In genomic region chr17:35816723-35817122, GRCh38 we compare ENCODE assay signal across 27 cellular contexts. TPM values are rescaled to one million over a fixed set of nuclear protein-coding genes. Genes with fewer than 3 reads are reported as not detected.
"Had no signal": no experiment of that assay in that cellular context is flagged by ENCODE, and none has a peak within 500 bp of the region (broad histone marks: within the 10 kb centered on the region; RNA-seq: fewer than 3 reads in every experiment).

No MANE protein-coding gene starts in this region.

- DNase-seq: activated CD8-positive, alpha-beta memory T cell treated with anti-CD3 and anti-CD28 coated beads for 24 hours; activated CD8-positive, alpha-beta memory T cell treated with anti-CD3 and anti-CD28 coated beads, Interleukin-2, amount 50 U/mL, for 4 hours; activated naive CD4-positive, alpha-beta T cell; activated T-cell treated with anti-CD3 and anti-CD28 coated beads, Interleukin-2, amount 50 U/mL, for 24 hours; amniotic stem cell; effector memory CD8-positive, alpha-beta T cell; gastrocnemius medialis; islet precursor cell; left colon; naive thymus-derived CD8-positive, alpha-beta T cell; ovary; stimulated activated CD4-positive, alpha-beta T cell treated with anti-CD3 and anti-CD28 coated beads, Interleukin-2, amount 100 ng/mL, for 48 hours; stimulated activated CD8-positive, alpha-beta memory T cell treated with anti-CD3 and anti-CD28 coated beads, Interleukin-4, amount 100 ng/mL, for 48 hours; stimulated activated naive CD4-positive, alpha-beta T cell; T-helper 1 cell; testis had no signal

- H3K4me3 ChIP-seq: breast epithelium, gastrocnemius medialis, lung, ovary, prostate gland, testis, upper lobe of left lung had no signal

- H3K36me3 ChIP-seq: breast epithelium, ovary, prostate gland had no signal

- H3K27me3 ChIP-seq: breast epithelium, gastrocnemius medialis, neutrophil, testis, upper lobe of left lung had no signal

- ATAC-seq: effector memory CD8-positive, alpha-beta T cell; esophagus mucosa; gastrocnemius medialis; left colon; naive thymus-derived CD8-positive, alpha-beta T cell; WTC11 had no signal

- H3K9me3 ChIP-seq: breast epithelium, gastrocnemius medialis, neutrophil, ovary, prostate gland, testis, upper lobe of left lung had no signal

- H3K27ac ChIP-seq: breast epithelium, gastrocnemius medialis, neutrophil, ovary, prostate gland, testis, upper lobe of left lung had no signal

RNA-seq across cellular contexts. Expression of gene MMP28, which starts 21.3 kb away (rescaled TPM):
- total RNA-seq: activated T-helper 2 cell treated with anti-CD3 and anti-CD28 coated beads, Interferon-gamma antibody, Interleukin-2, Interleukin-4, amounts not matched to agents 10 μg/mL and 5 μg/mL and 100 μg/mL, durations not matched to agents 14 hours and 24 hours and 36 hours had no signal

RNA-seq across cellular contexts. Expression of gene HEATR9, which starts 52.0 kb away (rescaled TPM):
- total RNA-seq: dermis microvascular lymphatic vessel endothelial cell, endothelial cell of umbilical vein, esophagus mucosa, gastrocnemius medialis, left colon, mesenteric fat pad, ovary, WTC11 had no signal

RNA-seq across cellular contexts. Expression of gene C17orf50, which starts 56.0 kb away (rescaled TPM):
- total RNA-seq: activated T-helper 2 cell treated with anti-CD3 and anti-CD28 coated beads, Interferon-gamma antibody, Interleukin-2, Interleukin-4, amounts not matched to agents 10 μg/mL and 5 μg/mL and 100 μg/mL, durations not matched to agents 14 hours and 24 hours and 36 hours; breast epithelium; dermis microvascular lymphatic vessel endothelial cell; endothelial cell of umbilical vein; esophagus mucosa; gastrocnemius medialis; left colon; mesenteric fat pad; ovary had no signal
